In genomic region chr3:49132437-49133225, GRCh38 we compare ENCODE assay signal across 8 cellular contexts. TPM values are rescaled to one million over a fixed set of nuclear protein-coding genes. Genes with fewer than 3 reads are reported as not detected.
DNase-seq lines count a peak whose midpoint lies in the region; ATAC-seq and TF ChIP-seq lines count a peak whose summit lies in the region.

Gene LAMB2, minus strand, starts transcription at chr3:49133050. Its CDS starts 183 bp downstream, at chr3:49132867.

- 9 to 11% methylated on average over 15 to 28 of the region's 28 CpGs for WGBS in endodermal cell (ENCODE audit: insufficient coverage in 1 of 2, insufficient read length in 1 of 2), 2 experiments
- 6 to 20% methylated on average over 24 to 25 of the region's 28 CpGs for WGBS in lower leg skin, 2 donors

- DNase-seq in GM23338 (ENCODE audit: low spot score) (peak; percentile 93), Peyer's patch (peak in 2 of 3 donors; percentile 78 to 83), endodermal cell (peak; percentile 94), lower leg skin (ENCODE audit: low spot score in 2 of 2) (peak; percentile 54 to 95), T-helper 2 cell (no peak)

- no peaks in the 10 kb centered on the region for H3K9me2 ChIP-seq in GM23338 (ENCODE audit: insufficient read depth)

- H3K9ac ChIP-seq in endodermal cell (ENCODE audit: extremely low read depth, low read length, poor library complexity, severe bottlenecking): peak within 1 kb of the TSS; percentile 50

- no peaks in the 10 kb centered on the region for H3K36me3 ChIP-seq in GM23338 (ENCODE audit: insufficient read depth)
- H3K36me3 ChIP-seq in Peyer's patch: peaks cover 0 to 13% (median 0%) of the 10 kb centered on the region in 3 donors
- peaks cover 7% of the 10 kb centered on the region for H3K36me3 ChIP-seq in endodermal cell (ENCODE audit: control insufficient read depth, insufficient read depth, low read length)

- no peaks in the 10 kb centered on the region; the same call in 1 of the 2 replicates for H3K79me2 ChIP-seq in GM23338 (replicated peaks; ENCODE audit: insufficient read depth)

- ATAC-seq in GM23338: peak; percentile 77
- no peak for ATAC-seq in HG02885 (IDR thresholded peaks at IDR 0.05; ENCODE audit: poor library complexity, unreplicated experiment)
- ATAC-seq in GM19328 (IDR thresholded peaks at IDR 0.05; ENCODE audit: unreplicated experiment): no peak

- peak in 1 of 2 experiments; percentile 20; a peak in 1 of 4 replicates for TF ChIP-seq CTCF in GM23338 (conservative IDR thresholded peaks at IDR 0.05; ENCODE audit: low read depth in 2 of 2)
- TF ChIP-seq CTCF in Peyer's patch (IDR thresholded peaks at IDR 0.05): no peak
- TF ChIP-seq CTCF in endodermal cell (conservative IDR thresholded peaks at IDR 0.05): no peak
- no peak for TF ChIP-seq CTCF in lower leg skin (IDR thresholded peaks at IDR 0.05)
- no peak for TF ChIP-seq CTCF in subcutaneous adipose tissue (IDR thresholded peaks at IDR 0.05; ENCODE audit: low read depth)

- peak within 1 kb of the TSS; percentile 100 for H2AFZ ChIP-seq in GM23338

- peaks cover 7% of the 10 kb centered on the region; the same call in 1 of the 2 replicates for H3K4me1 ChIP-seq in GM23338 (ENCODE audit: insufficient read depth)
- H3K4me1 ChIP-seq in Peyer's patch: peaks cover 0 to 37% (median 0%) of the 10 kb centered on the region in 4 donors
- peaks cover 5% of the 10 kb centered on the region for H3K4me1 ChIP-seq in endodermal cell (ENCODE audit: control insufficient read depth, insufficient read depth, low read length)

- H3K9me3 Mint-ChIP-seq in GM23338 (no peaks in the 10 kb centered on the region; the same call in 2 of the 3 replicates), endodermal cell (no peaks in the 10 kb centered on the region)

- TF ChIP-seq POLR2A in Peyer's patch (IDR thresholded peaks at IDR 0.05) (peak; percentile 48 to 64), lower leg skin (IDR thresholded peaks at IDR 0.05) (no peak)

- intact Hi-C loops in lower leg skin (cut with DNase I; ENCODE audit: low total_unique reads): no loop called here

- H3K4me3 ChIP-seq in GM23338 (peak within 1 kb of the TSS; percentile 97), Peyer's patch (peak within 1 kb of the TSS; percentile 37 to 66 (median 50)), endodermal cell (ENCODE audit: low read length) (peak within 1 kb of the TSS; percentile 91), lower leg skin (ENCODE audit: low read depth, poor library complexity, severe bottlenecking) (peak within 1 kb of the TSS; percentile 38)

- H3F3A ChIP-seq in GM23338 (replicated peaks; ENCODE audit: low read depth): no peaks in the 10 kb centered on the region

- peak within 1 kb of the TSS; percentile 93 for H3K27ac ChIP-seq in GM23338 (ENCODE audit: low read depth)
- peak within 1 kb of the TSS; percentile 64 to 87 (median 74) for H3K27ac ChIP-seq in Peyer's patch
- H3K27ac ChIP-seq in endodermal cell (ENCODE audit: low read depth, low read length): peak within 1 kb of the TSS; percentile 78

- H3K9me3 ChIP-seq in Peyer's patch (no peaks in the 10 kb centered on the region), endodermal cell (ENCODE audit: control insufficient read depth, low read length) (no peaks in the 10 kb centered on the region)

- H3K36me3 Mint-ChIP-seq in GM23338 (ENCODE audit: low read depth): no peaks in the 10 kb centered on the region
- H3K36me3 Mint-ChIP-seq in endodermal cell (ENCODE audit: low read depth): peaks cover 3% of the 10 kb centered on the region

- H3K4me3 Mint-ChIP-seq in GM23338 (peak within 1 kb of the TSS; percentile 88), endodermal cell (peak within 1 kb of the TSS; percentile 78)

- H4K20me1 ChIP-seq in GM23338 (replicated peaks; ENCODE audit: insufficient read depth): no peaks in the 10 kb centered on the region

- H3K4me1 Mint-ChIP-seq in GM23338 (peaks cover 15% of the 10 kb centered on the region), endodermal cell (no peaks in the 10 kb centered on the region)

- H3K27me3 Mint-ChIP-seq in GM23338 (ENCODE audit: insufficient read depth, low read depth, poor library complexity): peaks cover 2% of the 10 kb centered on the region
- peaks cover 3% of the 10 kb centered on the region for H3K27me3 Mint-ChIP-seq in endodermal cell (ENCODE audit: insufficient read depth)

- peak within 1 kb of the TSS; percentile 85 for H3K27ac Mint-ChIP-seq in GM23338
- H3K27ac Mint-ChIP-seq in endodermal cell: peak within 1 kb of the TSS; percentile 83

- H3K27me3 ChIP-seq in GM23338 (ENCODE audit: insufficient read depth): no peaks in the 10 kb centered on the region
- no peaks in the 10 kb centered on the region for H3K27me3 ChIP-seq in Peyer's patch
- no peaks in the 10 kb centered on the region for H3K27me3 ChIP-seq in endodermal cell (ENCODE audit: control insufficient read depth, insufficient read depth, low read length, poor library complexity, severe bottlenecking)

- peak within 1 kb of the TSS; percentile 100 for H3K4me2 ChIP-seq in GM23338

TF ChIP-seq in GM23338, 12 proteins besides CTCF, POLR2A, EP300 and RAD21:
- TF ChIP-seq EZH2phosphoT487 (IDR thresholded peaks at IDR 0.05; ENCODE audit: unreplicated experiment): no peak
- TF ChIP-seq ZNF114 (CRISPR knock-in tag; IDR thresholded peaks at IDR 0.05): no peak
- no peak for TF ChIP-seq REST (IDR thresholded peaks at IDR 0.05; ENCODE audit: unreplicated experiment)
- TF ChIP-seq JUNB (IDR thresholded peaks at IDR 0.05; ENCODE audit: unreplicated experiment): no peak

RNA-seq across cellular contexts. Expression of gene LAMB2, which starts in this region (rescaled TPM):
- total RNA-seq in GM23338 (2014; rRNA removed; shearing (Covaris generic)): 106 and 154 TPM in 2 replicates
- polyA plus RNA-seq in GM23338 (2016; fragmentation: Nextera tagmentation; extraction: Ambion mirVana): 71.0 and 71.3 TPM in 2 replicates
- total RNA-seq in Peyer's patch (100 to 1,000 TPM; 293 to 476 (median 348) TPM), endodermal cell (10 to 100 TPM; 83.6 to 97.8 TPM), lower leg skin (100 to 1,000 TPM; 312 to 485 (median 356) TPM), subcutaneous adipose tissue (100 to 1,000 TPM; 411 to 623 (median 527) TPM)
- 159 TPM for polyA plus RNA-seq in endodermal cell (2013, experiment 1 of 2)
- polyA plus RNA-seq in endodermal cell (2013, experiment 2 of 2): 154 TPM

Comparison
In these comparisons a context has a peak if more than half of its experiments do, and no peak if none do; other contexts are left out.
1. DNase-seq: peak in GM23338 (single experiment), Peyer's patch (2 of 3), endodermal cell (single experiment) and lower leg skin (2 of 2); none in T-helper 2 cell (0 of 5).
2. H3K4me3 ChIP-seq: peak in every context shown above with its lines; median percentile 97 in GM23338; 91 in endodermal cell; 50 in Peyer's patch; 38 in lower leg skin.
3. POLR2A ChIP-seq: peak in Peyer's patch (2 of 2); none in lower leg skin (0 of 2).
4. Peak in every context shown above with its lines, with median percentiles within 50 percentile points of each other: H3K27ac ChIP-seq.